8 cellular contexts compared by ENCODE assay signal in genomic region chr17:77441130-77441920, GRCh38.
DNase-seq lines count a peak whose midpoint lies in the region; ATAC-seq and TF ChIP-seq lines count a peak whose summit lies in the region.

No MANE protein-coding gene starts in this region.

- peaks cover 8% of the 10 kb centered on the region for H3K27me3 Mint-ChIP-seq in glutamatergic neuron (ENCODE audit: unreplicated experiment)

- H3K4me1 Mint-ChIP-seq in glutamatergic neuron (ENCODE audit: low read depth, unreplicated experiment), result peaks cover 50% of the 10 kb centered on the region
- H3K4me1 Mint-ChIP-seq in stimulated activated effector memory CD8-positive, alpha-beta T cell treated with anti-CD3 and anti-CD28 coated beads, Interleukin-12 subunit alpha, Interleukin-12 subunit beta, amount 100 ng/mL, for 72 hours, result peaks cover 98% of the 10 kb centered on the region

- H3K36me3 Mint-ChIP-seq in glutamatergic neuron (ENCODE audit: unreplicated experiment), result no peaks in the 10 kb centered on the region
- H3K36me3 Mint-ChIP-seq in stimulated activated effector memory CD8-positive, alpha-beta T cell treated with anti-CD3 and anti-CD28 coated beads, Interleukin-12 subunit alpha, Interleukin-12 subunit beta, amount 100 ng/mL, for 72 hours, result peaks cover 60% of the 10 kb centered on the region

- peak overlapping the region; percentile 42 for H3K4me3 Mint-ChIP-seq in glutamatergic neuron (ENCODE audit: unreplicated experiment)
- peak overlapping the region; percentile 59 for H3K4me3 Mint-ChIP-seq in stimulated activated effector memory CD8-positive, alpha-beta T cell treated with anti-CD3 and anti-CD28 coated beads, Interleukin-12 subunit alpha, Interleukin-12 subunit beta, amount 100 ng/mL, for 72 hours

- peak; percentile 17 for TF ChIP-seq CTCF in GM13977 (IDR thresholded peaks at IDR 0.05; ENCODE audit: extremely low read depth, insufficient read depth, missing control alignments)
- no peak for TF ChIP-seq CTCF in glutamatergic neuron (IDR thresholded peaks at IDR 0.05; ENCODE audit: partially characterized antibody, unreplicated experiment)

- DNase-seq in GM13977 (ENCODE audit: low spot score), result peak; percentile 83
- DNase-seq in NAMALWA (ENCODE audit: low spot score), result peak; percentile 98
- peak; percentile 56 to 76 for DNase-seq in activated CD4-positive, alpha-beta T cell treated with anti-CD3 and anti-CD28 coated beads, Interleukin-2, amount 50 U/mL, for 24 hours (ENCODE audit: low read depth in 1 of 2, low spot score in 1 of 2)
- peak; percentile 35 for DNase-seq in glutamatergic neuron
- DNase-seq in stimulated activated effector memory CD8-positive, alpha-beta T cell treated with anti-CD3 and anti-CD28 coated beads, Interleukin-12 subunit alpha, Interleukin-12 subunit beta, amount 100 ng/mL, for 72 hours (ENCODE audit: low spot score in 2 of 2), result peak in 1 of 2 donors; percentile 81
- no peak for DNase-seq in ureter (ENCODE audit: low spot score)

- H3K9me3 Mint-ChIP-seq in glutamatergic neuron (ENCODE audit: unreplicated experiment), result peaks cover 4% of the 10 kb centered on the region
- no peaks in the 10 kb centered on the region for H3K9me3 Mint-ChIP-seq in stimulated activated effector memory CD8-positive, alpha-beta T cell treated with anti-CD3 and anti-CD28 coated beads, Interleukin-12 subunit alpha, Interleukin-12 subunit beta, amount 100 ng/mL, for 72 hours

- in situ Hi-C loops in GM13977 (cut with MboI; ENCODE audit: low pct_unique_long_range_greater_than_20kb, low sequenced_read_pairs, unreplicated experiment), result no loop called here

- ATAC-seq in GM21737 (IDR thresholded peaks at IDR 0.05; ENCODE audit: unreplicated experiment) (peak; percentile 45), HG03025 (IDR thresholded peaks at IDR 0.05; ENCODE audit: low FRiP score, unreplicated experiment) (no peak)
- ATAC-seq in stimulated activated effector memory CD8-positive, alpha-beta T cell treated with anti-CD3 and anti-CD28 coated beads, Interleukin-12 subunit alpha, Interleukin-12 subunit beta, amount 100 ng/mL, for 72 hours, result peak; percentile 58

- H3K27ac Mint-ChIP-seq in glutamatergic neuron (ENCODE audit: unreplicated experiment), result peak overlapping the region; percentile 75
- peak overlapping the region; percentile 95 for H3K27ac Mint-ChIP-seq in stimulated activated effector memory CD8-positive, alpha-beta T cell treated with anti-CD3 and anti-CD28 coated beads, Interleukin-12 subunit alpha, Interleukin-12 subunit beta, amount 100 ng/mL, for 72 hours
